Comparison of ENCODE assay signal across 1 cellular context in genomic region chr3:138944842-138945645, GRCh38.
TF ChIP-seq lines count a peak whose summit lies in the region.

No MANE protein-coding gene starts in this region.

TF ChIP-seq in HepG2, 621 proteins besides CTCF, POLR2A, EP300 and RAD21 (continued from another document):
- TF ChIP-seq ZNF687 (CRISPR knock-in tag; IDR thresholded peaks at IDR 0.05), result 0 out of 2 replicates have a peak, but pooled peaks have one; percentile 9
- TF ChIP-seq MTF2 (CRISPR knock-in tag; IDR thresholded peaks at IDR 0.05; ENCODE audit: borderline replicate concordance), result peak; percentile 61; the same call in 1 of the 2 replicates
- TF ChIP-seq ZNF335 (CRISPR knock-in tag; IDR thresholded peaks at IDR 0.05), result no peak
- TF ChIP-seq ZBTB33 (CRISPR knock-in tag; IDR thresholded peaks at IDR 0.05), result peak; percentile 52
- peak; percentile 80 for TF ChIP-seq ZNF800 (CRISPR knock-in tag; IDR thresholded peaks at IDR 0.05)
- TF ChIP-seq HINFP (CRISPR knock-in tag; IDR thresholded peaks at IDR 0.05; ENCODE audit: low read depth), result no peak
- TF ChIP-seq YEATS4 (CRISPR knock-in tag; IDR thresholded peaks at IDR 0.05; ENCODE audit: borderline replicate concordance), result no peak
- TF ChIP-seq ZMYM3 (CRISPR knock-in tag; IDR thresholded peaks at IDR 0.05), result no peak
- no peak for TF ChIP-seq ZNF383 (CRISPR knock-in tag; IDR thresholded peaks at IDR 0.05; ENCODE audit: borderline replicate concordance)
